ENCODE assay signal across 31 cellular contexts in genomic region chr10:122678266-122678665, GRCh38. TPM values are rescaled to one million over a fixed set of nuclear protein-coding genes. Genes with fewer than 3 reads are reported as not detected.
"Had no signal": no experiment of that assay in that cellular context is flagged by ENCODE, and none has a peak within 500 bp of the region (broad histone marks: within the 10 kb centered on the region; RNA-seq: fewer than 3 reads in every experiment).

No MANE protein-coding gene starts in this region.

- H3K27ac ChIP-seq: ascending aorta, VCaP had no signal

- H3K9me3 ChIP-seq: ascending aorta, MG63, SK-N-SH had no signal

- DNase-seq: activated CD4-positive, alpha-beta T cell treated with anti-CD3 and anti-CD28 coated beads for 36 hours; activated CD4-positive, CD25-positive, alpha-beta regulatory T cell; activated CD8-positive, alpha-beta T cell treated with anti-CD3 and anti-CD28 coated beads for 36 hours; activated effector memory CD4-positive, alpha-beta T cell treated with Interleukin-2 at 50 U/mL for 16 hours; activated naive CD4-positive, alpha-beta T cell treated with Interleukin-2 at 50 U/mL for 16 hours; activated naive CD8-positive, alpha-beta T cell treated with anti-CD3 and anti-CD28 coated beads, Interleukin-2, amount 50 U/mL, for 24 hours; activated T-cell treated with anti-CD3 and anti-CD28 coated beads, Interleukin-2, amount 50 U/mL, for 24 hours; amniotic stem cell; cerebellar nuclear complex; KG1; MG63; MV-4-11; NCI-H1092 treated with DMSO at 0.1 percent for 48 hours; NCI-H1417 treated with DMSO at 0.1 percent for 48 hours; NCI-H1694 treated with DMSO at 0.1 percent for 48 hours; NCI-H2029 treated with DMSO at 0.1 percent for 48 hours; NCI-H345; NCI-H510A; NCI-H526 treated with DMSO at 0.1 percent for 48 hours; NCI-H82; RPMI8226; SK-N-SH; T-helper 1 cell had no signal

- H3K36me3 ChIP-seq: ascending aorta, MG63 had no signal

- H3K4me2 ChIP-seq: SK-N-SH had no signal

- H3K4me3 ChIP-seq: ascending aorta, MG63 had no signal

- ATAC-seq: activated CD4-positive, alpha-beta T cell treated with anti-CD3 and anti-CD28 coated beads for 36 hours; activated CD8-positive, alpha-beta T cell treated with anti-CD3 and anti-CD28 coated beads for 36 hours; activated naive CD4-positive, alpha-beta T cell treated with anti-CD3 and anti-CD28 coated beads, Interleukin-2, amount 50 U/mL, for 72 hours; activated naive CD8-positive, alpha-beta T cell treated with anti-CD3 and anti-CD28 coated beads, Interleukin-2, amount 50 U/mL, for 24 hours; Right ventricle myocardium inferior had no signal

- H3K9ac ChIP-seq: SK-N-SH had no signal

- H3K27me3 ChIP-seq: ascending aorta had no signal

- H3K4me1 ChIP-seq: ascending aorta had no signal

RNA-seq across cellular contexts. Expression of gene C10orf120, which starts 21.4 kb away (rescaled TPM):
- total RNA-seq: activated CD4-positive, alpha-beta T cell treated with anti-CD3 and anti-CD28 coated beads for 36 hours; activated CD8-positive, alpha-beta T cell treated with anti-CD3 and anti-CD28 coated beads for 36 hours; activated naive CD4-positive, alpha-beta T cell treated with anti-CD3 and anti-CD28 coated beads, Interleukin-2, amount 50 U/mL, for 72 hours; activated T-helper 1 cell treated with anti-CD3 and anti-CD28 coated beads, Interleukin-12 subunit alpha, Interleukin-12 subunit beta, Interleukin-2, Interleukin-4 antibody, amounts not matched to agents 30 ng/mL and 10 ng/mL and 1 ng/mL, durations not matched to agents 14 hours and 24 hours and 36 hours; ascending aorta; cardiac septum; OCI-LY7; Right ventricle myocardium inferior; T-helper 2 cell treated with Interferon-gamma antibody and Interleukin-4, amounts not matched to agents 100 ng/mL and 5 ng/mL, for 36 hours had no signal
- polyA plus RNA-seq: SK-N-SH had no signal
